ENCODE assay signal across 8 cellular contexts in the genomic region with DNA sequence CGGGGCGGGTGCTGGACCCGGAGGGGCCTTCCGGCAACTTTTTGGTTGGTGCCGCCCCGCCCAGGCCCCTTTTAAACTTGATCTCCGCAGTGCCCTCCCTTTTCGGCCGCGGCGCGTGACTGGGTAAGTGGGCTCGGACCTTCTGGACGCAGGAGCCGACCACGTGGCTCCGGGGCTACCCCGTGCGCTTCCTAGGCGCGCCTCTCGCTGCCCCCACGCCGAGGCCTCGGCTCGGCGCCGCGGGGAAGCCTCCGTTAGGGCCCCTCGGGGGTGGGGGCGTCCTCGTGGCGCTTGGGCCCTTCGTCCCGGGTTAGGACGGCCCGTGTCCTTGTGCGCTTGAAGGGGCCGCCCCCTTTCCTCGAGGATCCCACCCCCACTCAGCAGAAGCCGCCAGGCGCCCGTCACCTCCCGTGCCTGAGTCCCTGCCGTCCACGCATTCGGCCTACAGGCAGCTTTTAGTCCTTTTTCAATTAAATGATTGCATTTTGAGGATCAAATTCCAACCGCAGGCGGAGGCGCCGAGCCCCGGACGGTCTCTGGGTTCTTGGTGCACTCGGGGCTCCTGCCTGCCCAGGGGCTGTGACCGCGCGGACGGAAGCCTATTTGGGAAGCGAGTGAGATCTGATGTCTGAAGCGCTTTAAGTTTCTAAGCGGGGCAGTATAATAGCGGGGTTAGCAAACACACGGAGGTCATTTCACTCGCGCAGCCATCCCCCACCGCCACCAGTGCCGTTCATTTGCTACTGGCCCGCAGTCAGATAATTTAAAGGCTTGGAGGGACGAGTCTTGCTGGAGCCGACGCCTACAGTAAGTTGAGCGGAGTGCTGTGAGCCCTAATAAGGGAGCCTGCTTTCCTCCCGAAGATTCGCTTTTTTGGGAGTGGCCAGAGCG. TPM values are rescaled to one million over a fixed set of nuclear protein-coding genes. Genes with fewer than 3 reads are reported as not detected.
DNase-seq lines count a peak whose midpoint lies in the region; ATAC-seq and TF ChIP-seq lines count a peak whose summit lies in the region.

No MANE protein-coding gene starts in this region.

- H3K27ac Mint-ChIP-seq in activated CD4-positive, alpha-beta memory T cell treated with anti-CD3 and anti-CD28 coated beads, Interleukin-2, amount 10 ng/mL, durations not matched to agents 7 days and 5 days: peak overlapping the region; percentile 86
- peak overlapping the region; percentile 95 to 97 for H3K27ac Mint-ChIP-seq in effector memory CD8-positive, alpha-beta T cell

- peaks cover 3% of the 10 kb centered on the region for H3K27me3 Mint-ChIP-seq in activated CD4-positive, alpha-beta memory T cell treated with anti-CD3 and anti-CD28 coated beads, Interleukin-2, amount 10 ng/mL, durations not matched to agents 7 days and 5 days
- H3K27me3 Mint-ChIP-seq in effector memory CD8-positive, alpha-beta T cell: no peaks in the 10 kb centered on the region

- ATAC-seq in GM18867 (IDR thresholded peaks at IDR 0.05; ENCODE audit: unreplicated experiment) (peak; percentile 80), HG03066 (IDR thresholded peaks at IDR 0.05; ENCODE audit: low read depth, unreplicated experiment) (peak; percentile 74)
- peak; percentile 80 for ATAC-seq in effector memory CD8-positive, alpha-beta T cell (replicated peaks)

- DNase-seq in AG09309 (ENCODE audit: low read depth) (peak; percentile 57), NCI-H510A treated with DMSO at 0.1 percent for 48 hours (lab: John Stamatoyannopoulos, UW) (peak; percentile 80), mesenteric fat pad (ENCODE audit: low spot score) (peak; percentile 94)
- DNase-seq in activated CD4-positive, alpha-beta memory T cell treated with anti-CD3 and anti-CD28 coated beads, Interleukin-2, amount 10 ng/mL, durations not matched to agents 7 days and 5 days: peak; percentile 80
- DNase-seq in effector memory CD8-positive, alpha-beta T cell: peak; percentile 42 to 78 (median 71)
- DNase-seq in stimulated activated CD8-positive, alpha-beta memory T cell treated with anti-CD3 and anti-CD28 coated beads, Interleukin-15, amount 100 ng/mL, for 4 hours (ENCODE audit: low read depth in 2 of 2): peak; percentile 67 to 73

- TF ChIP-seq CTCF in AG09309 (IDR thresholded peaks at IDR 0.05; ENCODE audit: control insufficient read depth, insufficient read depth, low read depth, low read length, missing control alignments): no peak

- CTCF ChIA-PET in activated CD4-positive, alpha-beta memory T cell treated with anti-CD3 and anti-CD28 coated beads, Interleukin-2, amount 10 ng/mL, durations not matched to agents 7 days and 5 days (lab: Charles Lee): interaction anchor here (1.0 to 2.8 kb wide), 4 partner anchors 36 to 244 kb away, joined by 3 to 21 read pairs (median 3); no protein-coding TSS in a partner anchor

- H3K36me3 Mint-ChIP-seq in activated CD4-positive, alpha-beta memory T cell treated with anti-CD3 and anti-CD28 coated beads, Interleukin-2, amount 10 ng/mL, durations not matched to agents 7 days and 5 days (ENCODE audit: low read depth): peaks cover 29% of the 10 kb centered on the region
- peaks cover 16% of the 10 kb centered on the region for H3K36me3 Mint-ChIP-seq in effector memory CD8-positive, alpha-beta T cell (ENCODE audit: insufficient read depth)

- H3K4me3 Mint-ChIP-seq in activated CD4-positive, alpha-beta memory T cell treated with anti-CD3 and anti-CD28 coated beads, Interleukin-2, amount 10 ng/mL, durations not matched to agents 7 days and 5 days: peak overlapping the region; percentile 92
- peak overlapping the region; percentile 95 to 97 for H3K4me3 Mint-ChIP-seq in effector memory CD8-positive, alpha-beta T cell

- H3K4me1 Mint-ChIP-seq in activated CD4-positive, alpha-beta memory T cell treated with anti-CD3 and anti-CD28 coated beads, Interleukin-2, amount 10 ng/mL, durations not matched to agents 7 days and 5 days: peaks cover 38% of the 10 kb centered on the region
- H3K4me1 Mint-ChIP-seq in effector memory CD8-positive, alpha-beta T cell (ENCODE audit: low read depth in 2 of 2): peaks cover 12 to 27% of the 10 kb centered on the region in 2 donors

- H3K9me3 Mint-ChIP-seq in activated CD4-positive, alpha-beta memory T cell treated with anti-CD3 and anti-CD28 coated beads, Interleukin-2, amount 10 ng/mL, durations not matched to agents 7 days and 5 days: no peaks in the 10 kb centered on the region
- no peaks in the 10 kb centered on the region for H3K9me3 Mint-ChIP-seq in effector memory CD8-positive, alpha-beta T cell

- peak overlapping the region; percentile 72 for H3K4me3 ChIP-seq in AG09309 (ENCODE audit: control insufficient read depth, low read depth, low read length)

- POLR2A ChIA-PET in activated CD4-positive, alpha-beta memory T cell treated with anti-CD3 and anti-CD28 coated beads, Interleukin-2, amount 10 ng/mL, durations not matched to agents 7 days and 5 days (lab: Charles Lee): interaction anchor here (0.9 to 1.2 kb wide), 3 partner anchors 34 to 162 kb away, joined by 3 to 4 read pairs (median 3); no protein-coding TSS in a partner anchor

RNA-seq across cellular contexts. Expression of gene TOMM7, which starts 31.8 kb away (rescaled TPM):
- total RNA-seq in activated CD4-positive, alpha-beta memory T cell treated with anti-CD3 and anti-CD28 coated beads, Interleukin-2, amount 10 ng/mL, durations not matched to agents 7 days and 5 days: 100 to 1,000 TPM; 279 to 280 TPM
- 248 TPM for total RNA-seq in mesenteric fat pad

Comparison
In these comparisons a context has a peak if more than half of its experiments do, and no peak if none do; other contexts are left out.
1. Peak in every context shown above with its lines: DNase-seq, ATAC-seq and H3K4me3 ChIP-seq.